ENCODE assay signal across 1 cellular context in genomic region chr10:71812016-71812912, GRCh38.
TF ChIP-seq lines count a peak whose summit lies in the region.

No MANE protein-coding gene starts in this region.

TF ChIP-seq in HepG2, 621 proteins besides CTCF, POLR2A, EP300 and RAD21 (continued from another document and continues in another):
- TF ChIP-seq XRCC5 (optimal IDR thresholded peaks at IDR 0.05; ENCODE audit: low read length), result peak; percentile 80
- TF ChIP-seq, protein P1, sequence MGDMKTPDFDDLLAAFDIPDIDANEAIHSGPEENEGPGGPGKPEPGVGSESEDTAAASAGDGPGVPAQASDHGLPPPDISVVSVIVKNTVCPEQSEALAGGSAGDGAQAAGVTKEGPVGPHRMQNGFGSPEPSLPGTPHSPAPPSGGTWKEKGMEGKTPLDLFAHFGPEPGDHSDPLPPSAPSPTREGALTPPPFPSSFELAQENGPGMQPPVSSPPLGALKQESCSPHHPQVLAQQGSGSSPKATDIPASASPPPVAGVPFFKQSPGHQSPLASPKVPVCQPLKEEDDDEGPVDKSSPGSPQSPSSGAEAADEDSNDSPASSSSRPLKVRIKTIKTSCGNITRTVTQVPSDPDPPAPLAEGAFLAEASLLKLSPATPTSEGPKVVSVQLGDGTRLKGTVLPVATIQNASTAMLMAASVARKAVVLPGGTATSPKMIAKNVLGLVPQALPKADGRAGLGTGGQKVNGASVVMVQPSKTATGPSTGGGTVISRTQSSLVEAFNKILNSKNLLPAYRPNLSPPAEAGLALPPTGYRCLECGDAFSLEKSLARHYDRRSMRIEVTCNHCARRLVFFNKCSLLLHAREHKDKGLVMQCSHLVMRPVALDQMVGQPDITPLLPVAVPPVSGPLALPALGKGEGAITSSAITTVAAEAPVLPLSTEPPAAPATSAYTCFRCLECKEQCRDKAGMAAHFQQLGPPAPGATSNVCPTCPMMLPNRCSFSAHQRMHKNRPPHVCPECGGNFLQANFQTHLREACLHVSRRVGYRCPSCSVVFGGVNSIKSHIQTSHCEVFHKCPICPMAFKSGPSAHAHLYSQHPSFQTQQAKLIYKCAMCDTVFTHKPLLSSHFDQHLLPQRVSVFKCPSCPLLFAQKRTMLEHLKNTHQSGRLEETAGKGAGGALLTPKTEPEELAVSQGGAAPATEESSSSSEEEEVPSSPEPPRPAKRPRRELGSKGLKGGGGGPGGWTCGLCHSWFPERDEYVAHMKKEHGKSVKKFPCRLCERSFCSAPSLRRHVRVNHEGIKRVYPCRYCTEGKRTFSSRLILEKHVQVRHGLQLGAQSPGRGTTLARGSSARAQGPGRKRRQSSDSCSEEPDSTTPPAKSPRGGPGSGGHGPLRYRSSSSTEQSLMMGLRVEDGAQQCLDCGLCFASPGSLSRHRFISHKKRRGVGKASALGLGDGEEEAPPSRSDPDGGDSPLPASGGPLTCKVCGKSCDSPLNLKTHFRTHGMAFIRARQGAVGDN (CRISPR knock-in tag; IDR thresholded peaks at IDR 0.05), result peak; percentile 56
- no peak for TF ChIP-seq SCMH1 (CRISPR knock-in tag; IDR thresholded peaks at IDR 0.05; ENCODE audit: borderline replicate concordance)
- TF ChIP-seq ZBTB7A (CRISPR knock-in tag; IDR thresholded peaks at IDR 0.05), result 0 out of 2 replicates have a peak, but pooled peaks have one; percentile 32
- TF ChIP-seq ZBTB26 (CRISPR knock-in tag; IDR thresholded peaks at IDR 0.05; ENCODE audit: borderline replicate concordance), result no peak
- TF ChIP-seq ZNF451 (CRISPR knock-in tag; IDR thresholded peaks at IDR 0.05), result 0 out of 2 replicates have a peak, but pooled peaks have one; percentile 39
- peak; percentile 72 for TF ChIP-seq MAX (IDR thresholded peaks at IDR 0.05)
- 0 out of 2 replicates have a peak, but pooled peaks have one; percentile 24 for TF ChIP-seq TARDBP (CRISPR knock-in tag; IDR thresholded peaks at IDR 0.05)
- TF ChIP-seq, protein P2, sequence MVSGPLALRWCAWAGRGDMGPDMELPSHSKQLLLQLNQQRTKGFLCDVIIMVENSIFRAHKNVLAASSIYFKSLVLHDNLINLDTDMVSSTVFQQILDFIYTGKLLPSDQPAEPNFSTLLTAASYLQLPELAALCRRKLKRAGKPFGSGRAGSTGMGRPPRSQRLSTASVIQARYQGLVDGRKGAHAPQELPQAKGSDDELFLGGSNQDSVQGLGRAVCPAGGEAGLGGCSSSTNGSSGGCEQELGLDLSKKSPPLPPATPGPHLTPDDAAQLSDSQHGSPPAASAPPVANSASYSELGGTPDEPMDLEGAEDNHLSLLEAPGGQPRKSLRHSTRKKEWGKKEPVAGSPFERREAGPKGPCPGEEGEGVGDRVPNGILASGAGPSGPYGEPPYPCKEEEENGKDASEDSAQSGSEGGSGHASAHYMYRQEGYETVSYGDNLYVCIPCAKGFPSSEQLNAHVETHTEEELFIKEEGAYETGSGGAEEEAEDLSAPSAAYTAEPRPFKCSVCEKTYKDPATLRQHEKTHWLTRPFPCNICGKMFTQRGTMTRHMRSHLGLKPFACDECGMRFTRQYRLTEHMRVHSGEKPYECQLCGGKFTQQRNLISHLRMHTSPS (CRISPR knock-in tag; IDR thresholded peaks at IDR 0.05; ENCODE audit: low read depth), result 0 out of 2 replicates have a peak, but pooled peaks have one; percentile 26
- no peak for TF ChIP-seq ZKSCAN5 (CRISPR knock-in tag; IDR thresholded peaks at IDR 0.05)
- no peak for TF ChIP-seq ZNF136 (CRISPR knock-in tag; IDR thresholded peaks at IDR 0.05; ENCODE audit: low read depth)
- TF ChIP-seq ZFP91 (CRISPR knock-in tag; IDR thresholded peaks at IDR 0.05; ENCODE audit: borderline replicate concordance), result 0 out of 2 replicates have a peak, but pooled peaks have one; percentile 47
- 0 out of 4 replicates have a peak, but pooled peaks of 1 of the 2 experiments have one; percentile 38 for TF ChIP-seq HMGXB4 (CRISPR knock-in tag; IDR thresholded peaks at IDR 0.05; ENCODE audit: borderline replicate concordance in 1 of 2, low read depth in 1 of 2)
- no peak for TF ChIP-seq ZNF546 (CRISPR knock-in tag; conservative IDR thresholded peaks at IDR 0.05)
- 0 out of 2 replicates have a peak, but pooled peaks have one; percentile 19 for TF ChIP-seq GABPB1 (CRISPR knock-in tag; IDR thresholded peaks at IDR 0.05)
- TF ChIP-seq AKAP8 (CRISPR knock-in tag; IDR thresholded peaks at IDR 0.05), result peak; percentile 67; the same call in 1 of the 2 replicates
- TF ChIP-seq ZNF430 (CRISPR knock-in tag; IDR thresholded peaks at IDR 0.05), result no peak
- TF ChIP-seq ZFX (CRISPR knock-in tag; IDR thresholded peaks at IDR 0.05; ENCODE audit: low read depth), result peak; percentile 28; the same call in 1 of the 2 replicates
- TF ChIP-seq AGO2 (optimal IDR thresholded peaks at IDR 0.05; ENCODE audit: low read depth, low read length), result peak; percentile 80
- TF ChIP-seq, protein P3, sequence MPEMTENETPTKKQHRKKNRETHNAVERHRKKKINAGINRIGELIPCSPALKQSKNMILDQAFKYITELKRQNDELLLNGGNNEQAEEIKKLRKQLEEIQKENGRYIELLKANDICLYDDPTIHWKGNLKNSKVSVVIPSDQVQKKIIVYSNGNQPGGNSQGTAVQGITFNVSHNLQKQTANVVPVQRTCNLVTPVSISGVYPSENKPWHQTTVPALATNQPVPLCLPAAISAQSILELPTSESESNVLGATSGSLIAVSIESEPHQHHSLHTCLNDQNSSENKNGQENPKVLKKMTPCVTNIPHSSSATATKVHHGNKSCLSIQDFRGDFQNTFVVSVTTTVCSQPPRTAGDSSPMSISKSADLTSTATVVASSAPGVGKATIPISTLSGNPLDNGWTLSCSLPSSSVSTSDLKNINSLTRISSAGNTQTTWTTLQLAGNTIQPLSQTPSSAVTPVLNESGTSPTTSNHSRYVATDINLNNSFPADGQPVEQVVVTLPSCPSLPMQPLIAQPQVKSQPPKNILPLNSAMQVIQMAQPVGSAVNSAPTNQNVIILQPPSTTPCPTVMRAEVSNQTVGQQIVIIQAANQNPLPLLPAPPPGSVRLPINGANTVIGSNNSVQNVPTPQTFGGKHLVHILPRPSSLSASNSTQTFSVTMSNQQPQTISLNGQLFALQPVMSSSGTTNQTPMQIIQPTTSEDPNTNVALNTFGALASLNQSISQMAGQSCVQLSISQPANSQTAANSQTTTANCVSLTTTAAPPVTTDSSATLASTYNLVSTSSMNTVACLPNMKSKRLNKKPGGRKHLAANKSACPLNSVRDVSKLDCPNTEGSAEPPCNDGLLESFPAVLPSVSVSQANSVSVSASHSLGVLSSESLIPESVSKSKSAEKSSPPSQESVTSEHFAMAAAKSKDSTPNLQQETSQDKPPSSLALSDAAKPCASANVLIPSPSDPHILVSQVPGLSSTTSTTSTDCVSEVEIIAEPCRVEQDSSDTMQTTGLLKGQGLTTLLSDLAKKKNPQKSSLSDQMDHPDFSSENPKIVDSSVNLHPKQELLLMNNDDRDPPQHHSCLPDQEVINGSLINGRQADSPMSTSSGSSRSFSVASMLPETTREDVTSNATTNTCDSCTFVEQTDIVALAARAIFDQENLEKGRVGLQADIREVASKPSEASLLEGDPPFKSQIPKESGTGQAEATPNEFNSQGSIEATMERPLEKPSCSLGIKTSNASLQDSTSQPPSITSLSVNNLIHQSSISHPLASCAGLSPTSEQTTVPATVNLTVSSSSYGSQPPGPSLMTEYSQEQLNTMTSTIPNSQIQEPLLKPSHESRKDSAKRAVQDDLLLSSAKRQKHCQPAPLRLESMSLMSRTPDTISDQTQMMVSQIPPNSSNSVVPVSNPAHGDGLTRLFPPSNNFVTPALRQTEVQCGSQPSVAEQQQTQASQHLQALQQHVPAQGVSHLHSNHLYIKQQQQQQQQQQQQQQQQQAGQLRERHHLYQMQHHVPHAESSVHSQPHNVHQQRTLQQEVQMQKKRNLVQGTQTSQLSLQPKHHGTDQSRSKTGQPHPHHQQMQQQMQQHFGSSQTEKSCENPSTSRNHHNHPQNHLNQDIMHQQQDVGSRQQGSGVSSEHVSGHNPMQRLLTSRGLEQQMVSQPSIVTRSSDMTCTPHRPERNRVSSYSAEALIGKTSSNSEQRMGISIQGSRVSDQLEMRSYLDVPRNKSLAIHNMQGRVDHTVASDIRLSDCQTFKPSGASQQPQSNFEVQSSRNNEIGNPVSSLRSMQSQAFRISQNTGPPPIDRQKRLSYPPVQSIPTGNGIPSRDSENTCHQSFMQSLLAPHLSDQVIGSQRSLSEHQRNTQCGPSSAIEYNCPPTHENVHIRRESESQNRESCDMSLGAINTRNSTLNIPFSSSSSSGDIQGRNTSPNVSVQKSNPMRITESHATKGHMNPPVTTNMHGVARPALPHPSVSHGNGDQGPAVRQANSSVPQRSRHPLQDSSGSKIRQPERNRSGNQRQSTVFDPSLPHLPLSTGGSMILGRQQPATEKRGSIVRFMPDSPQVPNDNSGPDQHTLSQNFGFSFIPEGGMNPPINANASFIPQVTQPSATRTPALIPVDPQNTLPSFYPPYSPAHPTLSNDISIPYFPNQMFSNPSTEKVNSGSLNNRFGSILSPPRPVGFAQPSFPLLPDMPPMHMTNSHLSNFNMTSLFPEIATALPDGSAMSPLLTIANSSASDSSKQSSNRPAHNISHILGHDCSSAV (CRISPR knock-in tag; IDR thresholded peaks at IDR 0.05; ENCODE audit: borderline replicate concordance), result no peak
- TF ChIP-seq, protein P4, sequence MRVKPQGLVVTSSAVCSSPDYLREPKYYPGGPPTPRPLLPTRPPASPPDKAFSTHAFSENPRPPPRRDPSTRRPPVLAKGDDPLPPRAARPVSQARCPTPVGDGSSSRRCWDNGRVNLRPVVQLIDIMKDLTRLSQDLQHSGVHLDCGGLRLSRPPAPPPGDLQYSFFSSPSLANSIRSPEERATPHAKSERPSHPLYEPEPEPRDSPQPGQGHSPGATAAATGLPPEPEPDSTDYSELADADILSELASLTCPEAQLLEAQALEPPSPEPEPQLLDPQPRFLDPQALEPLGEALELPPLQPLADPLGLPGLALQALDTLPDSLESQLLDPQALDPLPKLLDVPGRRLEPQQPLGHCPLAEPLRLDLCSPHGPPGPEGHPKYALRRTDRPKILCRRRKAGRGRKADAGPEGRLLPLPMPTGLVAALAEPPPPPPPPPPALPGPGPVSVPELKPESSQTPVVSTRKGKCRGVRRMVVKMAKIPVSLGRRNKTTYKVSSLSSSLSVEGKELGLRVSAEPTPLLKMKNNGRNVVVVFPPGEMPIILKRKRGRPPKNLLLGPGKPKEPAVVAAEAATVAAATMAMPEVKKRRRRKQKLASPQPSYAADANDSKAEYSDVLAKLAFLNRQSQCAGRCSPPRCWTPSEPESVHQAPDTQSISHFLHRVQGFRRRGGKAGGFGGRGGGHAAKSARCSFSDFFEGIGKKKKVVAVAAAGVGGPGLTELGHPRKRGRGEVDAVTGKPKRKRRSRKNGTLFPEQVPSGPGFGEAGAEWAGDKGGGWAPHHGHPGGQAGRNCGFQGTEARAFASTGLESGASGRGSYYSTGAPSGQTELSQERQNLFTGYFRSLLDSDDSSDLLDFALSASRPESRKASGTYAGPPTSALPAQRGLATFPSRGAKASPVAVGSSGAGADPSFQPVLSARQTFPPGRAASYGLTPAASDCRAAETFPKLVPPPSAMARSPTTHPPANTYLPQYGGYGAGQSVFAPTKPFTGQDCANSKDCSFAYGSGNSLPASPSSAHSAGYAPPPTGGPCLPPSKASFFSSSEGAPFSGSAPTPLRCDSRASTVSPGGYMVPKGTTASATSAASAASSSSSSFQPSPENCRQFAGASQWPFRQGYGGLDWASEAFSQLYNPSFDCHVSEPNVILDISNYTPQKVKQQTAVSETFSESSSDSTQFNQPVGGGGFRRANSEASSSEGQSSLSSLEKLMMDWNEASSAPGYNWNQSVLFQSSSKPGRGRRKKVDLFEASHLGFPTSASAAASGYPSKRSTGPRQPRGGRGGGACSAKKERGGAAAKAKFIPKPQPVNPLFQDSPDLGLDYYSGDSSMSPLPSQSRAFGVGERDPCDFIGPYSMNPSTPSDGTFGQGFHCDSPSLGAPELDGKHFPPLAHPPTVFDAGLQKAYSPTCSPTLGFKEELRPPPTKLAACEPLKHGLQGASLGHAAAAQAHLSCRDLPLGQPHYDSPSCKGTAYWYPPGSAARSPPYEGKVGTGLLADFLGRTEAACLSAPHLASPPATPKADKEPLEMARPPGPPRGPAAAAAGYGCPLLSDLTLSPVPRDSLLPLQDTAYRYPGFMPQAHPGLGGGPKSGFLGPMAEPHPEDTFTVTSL (CRISPR knock-in tag; IDR thresholded peaks at IDR 0.05; ENCODE audit: borderline replicate concordance), result no peak
- TF ChIP-seq ZNF883 (CRISPR knock-in tag; IDR thresholded peaks at IDR 0.05; ENCODE audit: not compliant biosample characterization), result peak; percentile 76
- peak; percentile 35; the same call in 1 of the 2 replicates for TF ChIP-seq KDM2A (CRISPR knock-in tag; IDR thresholded peaks at IDR 0.05; ENCODE audit: borderline replicate concordance, low read depth)
- TF ChIP-seq BORCS8-MEF2B (CRISPR knock-in tag; IDR thresholded peaks at IDR 0.05), result 0 out of 2 replicates have a peak, but pooled peaks have one; percentile 58
- no peak for TF ChIP-seq FOXP1 (IDR thresholded peaks at IDR 0.05)
- TF ChIP-seq FOXP1 (CRISPR knock-in tag; IDR thresholded peaks at IDR 0.05), result no peak
